In genomic region chr1:18740617-18741016, GRCh38 we compare ENCODE assay signal across 35 cellular contexts.
A peak's percentile ranks its signal among the peaks of the same experiment; 100 is the strongest.
DNase-seq lines count a peak whose midpoint lies in the region; ATAC-seq, FAIRE-seq and TF ChIP-seq lines count a peak whose summit lies in the region.
"Had no signal": no experiment of that assay in that cellular context is flagged by ENCODE, and none has a peak within 500 bp of the region (broad histone marks: within the 10 kb centered on the region; RNA-seq: fewer than 3 reads in every experiment).

No MANE protein-coding gene starts in this region.

- H3K4me2 ChIP-seq in K562 (ENCODE audit: insufficient read depth, low read length): no peak overlapping the region
- H3K4me2 ChIP-seq: A549; BLaER1; BLaER1 treated with 17β-estradiol and CSF1 and Interleukin-3, amounts not matched to agents 10 nM and 100 nM had no signal

- TF ChIP-seq CTCF in HEK293 (tag by site-specific recombination; IDR thresholded peaks at IDR 0.05) (no peak), K562 (IDR thresholded peaks at IDR 0.05 in 2 of 3, conservative IDR thresholded peaks at IDR 0.05 in 1 of 3; ENCODE audit: insufficient read depth in 2 of 3, low read depth in 1 of 3, low read length in 3 of 3) (no peak)
- no peak for TF ChIP-seq CTCF in activated CD8-positive, alpha-beta T cell treated with anti-CD3 and anti-CD28 coated beads for 36 hours (IDR thresholded peaks at IDR 0.05)

- no peak for ATAC-seq in activated naive CD8-positive, alpha-beta T cell treated with anti-CD3 and anti-CD28 coated beads, Interleukin-2, amount 50 U/mL, for 24 hours
- no peak for ATAC-seq in K562
- no peak for ATAC-seq in activated CD8-positive, alpha-beta T cell treated with anti-CD3 and anti-CD28 coated beads for 36 hours
- ATAC-seq: A549; CD8-positive, alpha-beta T cell had no signal

- H3K9ac ChIP-seq in K562 (ENCODE audit: insufficient read depth in 1 of 2, low read depth in 2 of 2, low read length in 2 of 2): no peak overlapping the region
- H3K9ac ChIP-seq: BLaER1; BLaER1 treated with 17β-estradiol and CSF1 and Interleukin-3, amounts not matched to agents 10 nM and 100 nM had no signal

- peaks cover 9% of the 10 kb centered on the region; the same call in 1 of the 2 replicates for H4K20me1 ChIP-seq in K562 (replicated peaks; ENCODE audit: control insufficient read depth, insufficient read depth, low read length)

- intact Hi-C loops in K562 (cut with micrococcal nuclease): no loop called here
- intact Hi-C loops in activated CD8-positive, alpha-beta T cell treated with anti-CD3 and anti-CD28 coated beads for 36 hours (cut with micrococcal nuclease): no loop called here

- no peak overlapping the region for H3K4me3 Mint-ChIP-seq in activated naive CD8-positive, alpha-beta T cell treated with anti-CD3 and anti-CD28 coated beads, Interleukin-2, amount 50 U/mL, for 24 hours
- H3K4me3 Mint-ChIP-seq in activated naive CD8-positive, alpha-beta T cell treated with anti-CD3 and anti-CD28 coated beads for 36 hours: no peak overlapping the region
- H3K4me3 Mint-ChIP-seq in activated CD8-positive, alpha-beta T cell treated with anti-CD3 and anti-CD28 coated beads for 36 hours: no peak overlapping the region
- H3K4me3 Mint-ChIP-seq: B cell; CD14-positive monocyte; CD4-positive, alpha-beta memory T cell; CD4-positive, alpha-beta T cell; CD4-positive, CD25-positive, alpha-beta regulatory T cell; CD8-positive, alpha-beta memory T cell; CD8-positive, alpha-beta T cell had no signal

- H3K27ac Mint-ChIP-seq in activated naive CD8-positive, alpha-beta T cell treated with anti-CD3 and anti-CD28 coated beads, Interleukin-2, amount 50 U/mL, for 24 hours: peak overlapping the region; percentile 7
- no peak overlapping the region for H3K27ac Mint-ChIP-seq in activated naive CD8-positive, alpha-beta T cell treated with anti-CD3 and anti-CD28 coated beads for 36 hours
- no peak overlapping the region for H3K27ac Mint-ChIP-seq in activated CD8-positive, alpha-beta T cell treated with anti-CD3 and anti-CD28 coated beads for 36 hours
- H3K27ac Mint-ChIP-seq: B cell; CD14-positive monocyte; CD4-positive, alpha-beta memory T cell; CD4-positive, alpha-beta T cell; CD4-positive, CD25-positive, alpha-beta regulatory T cell; CD8-positive, alpha-beta memory T cell; CD8-positive, alpha-beta T cell had no signal

- H3K4me3 ChIP-seq in HEK293 (ENCODE audit: low read depth, low read length) (no peak overlapping the region), K562 (no peak overlapping the region), small intestine (ENCODE audit: low read depth in 1 of 2, low read length in 2 of 2) (no peak overlapping the region)
- H3K4me3 ChIP-seq: A549; BLaER1; BLaER1 treated with 17β-estradiol and CSF1 and Interleukin-3, amounts not matched to agents 10 nM and 100 nM had no signal

- FAIRE-seq in K562 (lab: Jason Lieb, UNC): no peak
- FAIRE-seq in small intestine (lab: Jason Lieb, UNC): no peak
- FAIRE-seq: A204.1, A549, D721Med had no signal

- CTCF ChIA-PET in HEK293 (lab: Yijun Ruan, JAX): no interaction called here
- CTCF ChIA-PET in K562 (lab: Yijun Ruan, JAX; ENCODE audit: low intra/inter-chr PET ratio): no interaction called here
- CTCF ChIA-PET in activated CD8-positive, alpha-beta T cell treated with anti-CD3 and anti-CD28 coated beads for 36 hours (lab: Charles Lee): no interaction called here

- POLR2A ChIA-PET in HEK293 (lab: Yijun Ruan, JAX): no interaction called here
- POLR2A ChIA-PET in K562 (lab: Yijun Ruan, JAX): no interaction called here
- POLR2A ChIA-PET in activated CD8-positive, alpha-beta T cell treated with anti-CD3 and anti-CD28 coated beads for 36 hours (lab: Charles Lee): no interaction called here

- in situ Hi-C loops in K562 (cut with MboI): no loop called here

- BruUV-seq in K562 (replicated peaks; lab: Mats Ljungman, UMichigan): no TSS peak

- peaks cover 4 to 44% of the 10 kb centered on the region in 2 experiments; a peak in 4 of 5 replicates for H3K27me3 ChIP-seq in K562 (ENCODE audit: control insufficient read depth in 2 of 2, insufficient read depth in 2 of 2, low read length in 2 of 2)
- no peaks in the 10 kb centered on the region for H3K27me3 ChIP-seq in small intestine (ENCODE audit: control insufficient read depth in 2 of 2, insufficient read depth in 2 of 2, low read length in 2 of 2)
- H3K27me3 ChIP-seq: BE2C; BLaER1; BLaER1 treated with 17β-estradiol and CSF1 and Interleukin-3, amounts not matched to agents 10 nM and 100 nM had no signal

- H3K79me2 ChIP-seq in K562 (ENCODE audit: control insufficient read depth, insufficient read depth, low read length): no peaks in the 10 kb centered on the region

- 4% methylated on average over 1 of the region's 1 CpG for WGBS in K562 (ENCODE audit: insufficient coverage, low coverage, missing lambda C conversion rate)
- 69 to 75% (median 71%) methylated on average over 1 of the region's 1 CpG for WGBS in small intestine, 3 donors

- no peak for TF ChIP-seq RAD21 in K562 (CRISPR knock-in tag; conservative IDR thresholded peaks at IDR 0.05 in 1 of 2, IDR thresholded peaks at IDR 0.05 in 1 of 2)

- peaks cover 25% of the 10 kb centered on the region for H3K27me3 Mint-ChIP-seq in activated naive CD8-positive, alpha-beta T cell treated with anti-CD3 and anti-CD28 coated beads, Interleukin-2, amount 50 U/mL, for 24 hours
- H3K27me3 Mint-ChIP-seq in activated naive CD8-positive, alpha-beta T cell treated with anti-CD3 and anti-CD28 coated beads for 36 hours: peaks cover 16% of the 10 kb centered on the region
- H3K27me3 Mint-ChIP-seq in activated CD8-positive, alpha-beta T cell treated with anti-CD3 and anti-CD28 coated beads for 36 hours: peaks cover 10% of the 10 kb centered on the region

- H3K9me1 ChIP-seq in K562 (ENCODE audit: control insufficient read depth, insufficient read depth, low read length): no peaks in the 10 kb centered on the region

- no peaks in the 10 kb centered on the region for H3K9me3 Mint-ChIP-seq in activated naive CD8-positive, alpha-beta T cell treated with anti-CD3 and anti-CD28 coated beads, Interleukin-2, amount 50 U/mL, for 24 hours
- no peaks in the 10 kb centered on the region for H3K9me3 Mint-ChIP-seq in activated naive CD8-positive, alpha-beta T cell treated with anti-CD3 and anti-CD28 coated beads for 36 hours
- no peaks in the 10 kb centered on the region for H3K9me3 Mint-ChIP-seq in activated CD8-positive, alpha-beta T cell treated with anti-CD3 and anti-CD28 coated beads for 36 hours
- H3K9me3 Mint-ChIP-seq: CD4-positive, alpha-beta T cell; CD8-positive, alpha-beta memory T cell had no signal

- DNase-seq in activated naive CD8-positive, alpha-beta T cell treated with anti-CD3 and anti-CD28 coated beads, Interleukin-2, amount 50 U/mL, for 24 hours: no peak
- no peak for DNase-seq in activated naive CD8-positive, alpha-beta T cell treated with anti-CD3 and anti-CD28 coated beads for 36 hours
- no peak for DNase-seq in K562 (ENCODE audit: extremely low read depth in 1 of 4, low spot score in 3 of 4)
- no peak for DNase-seq in activated CD8-positive, alpha-beta T cell treated with anti-CD3 and anti-CD28 coated beads for 36 hours
- DNase-seq in small intestine: no peak
- DNase-seq: 8988T; ACHN; AML-193; BE2C; C1 segment of cervical spinal cord; Caco-2; Calu3; CD4-positive, alpha-beta memory T cell; CD4-positive, alpha-beta T cell; CD4-positive, CD25-positive, alpha-beta regulatory T cell; CD8-positive, alpha-beta memory T cell; CD8-positive, alpha-beta T cell; COR-L47; DMS 273 treated with DMSO at 0.1 percent for 48 hours; DMS153; DMS53; DMS79; DMS79 treated with DMSO at 0.1 percent for 48 hours; DND-41; EL had no signal

- no peak for TF ChIP-seq POLR2A in K562 (conservative IDR thresholded peaks at IDR 0.05)

- H3K36me3 ChIP-seq in HEK293 (ENCODE audit: control insufficient read depth in 2 of 2, insufficient read depth in 1 of 2, low read length in 2 of 2) (no peaks in the 10 kb centered on the region), K562 (ENCODE audit: control insufficient read depth, insufficient read depth, low read length) (no peaks in the 10 kb centered on the region), small intestine (ENCODE audit: control insufficient read depth in 2 of 2, insufficient read depth in 2 of 2, low read length in 2 of 2) (no peaks in the 10 kb centered on the region)
- H3K36me3 ChIP-seq: BE2C; BLaER1; BLaER1 treated with 17β-estradiol and CSF1 and Interleukin-3, amounts not matched to agents 10 nM and 100 nM had no signal

- H3K27ac ChIP-seq in HEK293 (ENCODE audit: extremely low read depth, low read depth, low read length) (no peak overlapping the region), K562 (ENCODE audit: extremely low read depth, low read depth, low read length) (no peak overlapping the region), small intestine (ENCODE audit: low read depth in 1 of 2, low read length in 1 of 2) (no peak overlapping the region)
- H3K27ac ChIP-seq: 22Rv1; A549; BLaER1; BLaER1 treated with 17β-estradiol and CSF1 and Interleukin-3, amounts not matched to agents 10 nM and 100 nM; C4-2B had no signal

- no peaks in the 10 kb centered on the region for H3K4me1 ChIP-seq in HEK293 (ENCODE audit: control insufficient read depth, insufficient read depth, low read length)
- H3K4me1 ChIP-seq in K562 (replicated peaks in 1 of 2; ENCODE audit: control insufficient read depth in 2 of 2, insufficient read depth in 2 of 2, low read length in 2 of 2): no peaks in the 10 kb centered on the region
- no peaks in the 10 kb centered on the region for H3K4me1 ChIP-seq in small intestine (ENCODE audit: control insufficient read depth in 2 of 2, insufficient read depth in 1 of 2, low read depth in 1 of 2, low read length in 1 of 2)
- H3K4me1 ChIP-seq: A549, BE2C, Caco-2 had no signal

- H3K4me1 Mint-ChIP-seq in activated naive CD8-positive, alpha-beta T cell treated with anti-CD3 and anti-CD28 coated beads, Interleukin-2, amount 50 U/mL, for 24 hours: no peaks in the 10 kb centered on the region
- H3K4me1 Mint-ChIP-seq in activated naive CD8-positive, alpha-beta T cell treated with anti-CD3 and anti-CD28 coated beads for 36 hours: no peaks in the 10 kb centered on the region
- no peaks in the 10 kb centered on the region for H3K4me1 Mint-ChIP-seq in activated CD8-positive, alpha-beta T cell treated with anti-CD3 and anti-CD28 coated beads for 36 hours (ENCODE audit: low read depth)
- H3K4me1 Mint-ChIP-seq: B cell; CD14-positive monocyte; CD4-positive, alpha-beta memory T cell; CD8-positive, alpha-beta memory T cell had no signal

- no peak overlapping the region for H2AFZ ChIP-seq in K562 (ENCODE audit: low read depth, low read length)

- H3K9me3 ChIP-seq in HEK293 (ENCODE audit: control insufficient read depth, insufficient read depth, low read depth, low read length) (no peaks in the 10 kb centered on the region), K562 (replicated peaks; ENCODE audit: control insufficient read depth, insufficient read depth, low read depth, low read length) (no peaks in the 10 kb centered on the region), small intestine (ENCODE audit: control insufficient read depth, low read depth) (no peaks in the 10 kb centered on the region)
- H3K9me3 ChIP-seq: A549; BE2C; BLaER1; BLaER1 treated with 17β-estradiol and CSF1 and Interleukin-3, amounts not matched to agents 10 nM and 100 nM; Caco-2 had no signal

- no peaks in the 10 kb centered on the region for H3K36me3 Mint-ChIP-seq in activated naive CD8-positive, alpha-beta T cell treated with anti-CD3 and anti-CD28 coated beads, Interleukin-2, amount 50 U/mL, for 24 hours (ENCODE audit: low read depth)
- H3K36me3 Mint-ChIP-seq in activated naive CD8-positive, alpha-beta T cell treated with anti-CD3 and anti-CD28 coated beads for 36 hours: no peaks in the 10 kb centered on the region
- no peaks in the 10 kb centered on the region for H3K36me3 Mint-ChIP-seq in activated CD8-positive, alpha-beta T cell treated with anti-CD3 and anti-CD28 coated beads for 36 hours (ENCODE audit: low read depth)
- H3K36me3 Mint-ChIP-seq: CD14-positive monocyte; CD4-positive, alpha-beta memory T cell; CD4-positive, CD25-positive, alpha-beta regulatory T cell; CD8-positive, alpha-beta memory T cell; CD8-positive, alpha-beta T cell had no signal

- no peak for TF ChIP-seq EP300 in K562 (IDR thresholded peaks at IDR 0.05; ENCODE audit: low read length)
